In genomic region chr10:90930070-90930837, GRCh38 we compare ENCODE assay signal across 10 cellular contexts. TPM values are rescaled to one million over a fixed set of nuclear protein-coding genes. Genes with fewer than 3 reads are reported as not detected.
DNase-seq lines count a peak whose midpoint lies in the region; ATAC-seq and TF ChIP-seq lines count a peak whose summit lies in the region.
"Had no signal": no experiment of that assay in that cellular context is flagged by ENCODE, and none has a peak within 500 bp of the region (broad histone marks: within the 10 kb centered on the region; RNA-seq: fewer than 3 reads in every experiment).

No MANE protein-coding gene starts in this region.

- H3K27ac ChIP-seq in SJCRH30, result peak overlapping the region; percentile 73

- ATAC-seq in HG03571 (IDR thresholded peaks at IDR 0.05; ENCODE audit: unreplicated experiment) (no peak), GM21786 (IDR thresholded peaks at IDR 0.05; ENCODE audit: unreplicated experiment) (no peak), GM19395 (IDR thresholded peaks at IDR 0.05; ENCODE audit: unreplicated experiment) (no peak)

- H3K4me1 ChIP-seq in SJCRH30, result peaks cover 19% of the 10 kb centered on the region

- peak overlapping the region; percentile 5; the same call in 1 of the 2 replicates for H3K4me3 ChIP-seq in SJCRH30
- H3K4me3 ChIP-seq in retinal pigment epithelial cell (ENCODE audit: low read length), result no peak overlapping the region
- H3K4me3 ChIP-seq: ovary had no signal

- no peaks in the 10 kb centered on the region for H3K27me3 ChIP-seq in SJCRH30
- H3K27me3 ChIP-seq: ovary had no signal

- DNase-seq in EL (peak; percentile 88), SJCRH30 (peak; percentile 62 to 63), globus pallidus (ENCODE audit: low spot score) (peak; percentile 7), retinal pigment epithelial cell (ENCODE audit: low read depth) (peak; percentile 95), HUDEP-2 (lab: John Stamatoyannopoulos, UW; ENCODE audit: unreplicated experiment in 76 of 76) (no peak)
- DNase-seq: NCI-H2227 treated with DMSO at 0.1 percent for 48 hours had no signal

- no peaks in the 10 kb centered on the region for H3K9me3 ChIP-seq in SJCRH30 (replicated peaks)
- H3K9me3 ChIP-seq: ovary had no signal

- TF ChIP-seq CTCF in retinal pigment epithelial cell (conservative IDR thresholded peaks at IDR 0.05; ENCODE audit: low read depth, low read length), result no peak

- no peaks in the 10 kb centered on the region for H3K36me3 ChIP-seq in SJCRH30
- H3K36me3 ChIP-seq: ovary had no signal

RNA-seq across cellular contexts. Expression of gene ANKRD1, which starts 9.4 kb away (rescaled TPM):
- total RNA-seq in SJCRH30 (2014; rRNA removed; shearing (Covaris generic)), result 2.6 and 3.7 TPM in 2 replicates

RNA-seq across cellular contexts. Expression of gene RPP30, which starts 58.5 kb away (rescaled TPM):
- total RNA-seq in SJCRH30 (2014; rRNA removed; shearing (Covaris generic)), result 47.6 and 54.9 TPM in 2 replicates

Comparison
In these comparisons a context has a peak if more than half of its experiments do, and no peak if none do; other contexts are left out.
1. DNase-seq: peak in EL (single experiment), SJCRH30 (2 of 2), globus pallidus (single experiment) and retinal pigment epithelial cell (single experiment); none in HUDEP-2 (0 of 76).